Comparison of ENCODE assay signal across 1 cellular context in the genomic region with DNA sequence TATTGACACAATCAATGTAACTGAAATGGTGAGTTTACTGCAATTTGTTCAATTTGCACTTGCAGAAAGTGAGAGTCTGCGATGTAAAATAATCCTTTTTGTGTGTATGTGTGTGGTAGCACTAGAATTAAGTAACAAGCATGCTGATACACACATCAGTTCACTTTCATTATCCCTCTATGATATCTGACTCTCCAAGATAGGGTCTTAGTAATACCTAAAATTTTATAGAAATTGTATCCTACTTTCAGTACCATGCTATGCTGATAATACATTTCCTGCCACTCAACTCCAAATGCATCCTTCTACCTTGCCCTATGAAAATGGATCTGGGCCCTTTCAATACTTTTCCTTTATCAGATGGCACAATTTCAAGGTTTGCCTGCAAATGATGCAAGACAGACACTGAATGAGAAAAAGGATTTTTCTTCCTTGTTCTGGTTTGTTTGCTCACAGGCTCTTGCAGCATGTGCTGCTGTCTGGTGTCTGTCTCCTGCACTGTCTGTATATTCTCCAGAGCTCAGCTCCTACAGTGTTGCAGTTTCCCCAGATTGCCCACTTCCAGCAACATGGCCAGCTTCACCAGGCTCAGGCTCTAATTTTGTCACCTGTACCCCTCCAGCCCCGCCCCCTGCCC.
TF ChIP-seq lines count a peak whose summit lies in the region.

No MANE protein-coding gene starts in this region.

TF ChIP-seq in GM12878, 131 proteins besides CTCF, POLR2A, EP300 and RAD21 (continued from another document):
- TF ChIP-seq, protein P1, sequence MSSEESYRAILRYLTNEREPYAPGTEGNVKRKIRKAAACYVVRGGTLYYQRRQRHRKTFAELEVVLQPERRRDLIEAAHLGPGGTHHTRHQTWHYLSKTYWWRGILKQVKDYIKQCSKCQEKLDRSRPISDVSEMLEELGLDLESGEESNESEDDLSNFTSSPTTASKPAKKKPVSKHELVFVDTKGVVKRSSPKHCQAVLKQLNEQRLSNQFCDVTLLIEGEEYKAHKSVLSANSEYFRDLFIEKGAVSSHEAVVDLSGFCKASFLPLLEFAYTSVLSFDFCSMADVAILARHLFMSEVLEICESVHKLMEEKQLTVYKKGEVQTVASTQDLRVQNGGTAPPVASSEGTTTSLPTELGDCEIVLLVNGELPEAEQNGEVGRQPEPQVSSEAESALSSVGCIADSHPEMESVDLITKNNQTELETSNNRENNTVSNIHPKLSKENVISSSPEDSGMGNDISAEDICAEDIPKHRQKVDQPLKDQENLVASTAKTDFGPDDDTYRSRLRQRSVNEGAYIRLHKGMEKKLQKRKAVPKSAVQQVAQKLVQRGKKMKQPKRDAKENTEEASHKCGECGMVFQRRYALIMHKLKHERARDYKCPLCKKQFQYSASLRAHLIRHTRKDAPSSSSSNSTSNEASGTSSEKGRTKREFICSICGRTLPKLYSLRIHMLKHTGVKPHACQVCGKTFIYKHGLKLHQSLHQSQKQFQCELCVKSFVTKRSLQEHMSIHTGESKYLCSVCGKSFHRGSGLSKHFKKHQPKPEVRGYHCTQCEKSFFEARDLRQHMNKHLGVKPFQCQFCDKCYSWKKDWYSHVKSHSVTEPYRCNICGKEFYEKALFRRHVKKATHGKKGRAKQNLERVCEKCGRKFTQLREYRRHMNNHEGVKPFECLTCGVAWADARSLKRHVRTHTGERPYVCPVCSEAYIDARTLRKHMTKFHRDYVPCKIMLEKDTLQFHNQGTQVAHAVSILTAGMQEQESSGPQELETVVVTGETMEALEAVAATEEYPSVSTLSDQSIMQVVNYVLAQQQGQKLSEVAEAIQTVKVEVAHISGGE (CRISPR knock-in tag; IDR thresholded peaks at IDR 0.05) = no peak
- TF ChIP-seq SMARCA5 (IDR thresholded peaks at IDR 0.05) = no peak
- TF ChIP-seq BMI1 (IDR thresholded peaks at IDR 0.05; ENCODE audit: borderline replicate concordance) = no peak
- TF ChIP-seq DPF2 (IDR thresholded peaks at IDR 0.05) = no peak
- TF ChIP-seq, protein P2, sequence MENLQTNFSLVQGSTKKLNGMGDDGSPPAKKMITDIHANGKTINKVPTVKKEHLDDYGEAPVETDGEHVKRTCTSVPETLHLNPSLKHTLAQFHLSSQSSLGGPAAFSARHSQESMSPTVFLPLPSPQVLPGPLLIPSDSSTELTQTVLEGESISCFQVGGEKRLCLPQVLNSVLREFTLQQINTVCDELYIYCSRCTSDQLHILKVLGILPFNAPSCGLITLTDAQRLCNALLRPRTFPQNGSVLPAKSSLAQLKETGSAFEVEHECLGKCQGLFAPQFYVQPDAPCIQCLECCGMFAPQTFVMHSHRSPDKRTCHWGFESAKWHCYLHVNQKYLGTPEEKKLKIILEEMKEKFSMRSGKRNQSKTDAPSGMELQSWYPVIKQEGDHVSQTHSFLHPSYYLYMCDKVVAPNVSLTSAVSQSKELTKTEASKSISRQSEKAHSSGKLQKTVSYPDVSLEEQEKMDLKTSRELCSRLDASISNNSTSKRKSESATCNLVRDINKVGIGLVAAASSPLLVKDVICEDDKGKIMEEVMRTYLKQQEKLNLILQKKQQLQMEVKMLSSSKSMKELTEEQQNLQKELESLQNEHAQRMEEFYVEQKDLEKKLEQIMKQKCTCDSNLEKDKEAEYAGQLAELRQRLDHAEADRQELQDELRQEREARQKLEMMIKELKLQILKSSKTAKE (IDR thresholded peaks at IDR 0.05; ENCODE audit: low read depth, poor library complexity, severe bottlenecking) = no peak
- no peak for TF ChIP-seq ATF7 (IDR thresholded peaks at IDR 0.05; ENCODE audit: low read depth)
- TF ChIP-seq NFIC (IDR thresholded peaks at IDR 0.05; ENCODE audit: low read depth, low read length) = no peak
- TF ChIP-seq YBX1 (IDR thresholded peaks at IDR 0.05) = no peak
